1 cellular context compared by ENCODE assay signal in the genomic region with DNA sequence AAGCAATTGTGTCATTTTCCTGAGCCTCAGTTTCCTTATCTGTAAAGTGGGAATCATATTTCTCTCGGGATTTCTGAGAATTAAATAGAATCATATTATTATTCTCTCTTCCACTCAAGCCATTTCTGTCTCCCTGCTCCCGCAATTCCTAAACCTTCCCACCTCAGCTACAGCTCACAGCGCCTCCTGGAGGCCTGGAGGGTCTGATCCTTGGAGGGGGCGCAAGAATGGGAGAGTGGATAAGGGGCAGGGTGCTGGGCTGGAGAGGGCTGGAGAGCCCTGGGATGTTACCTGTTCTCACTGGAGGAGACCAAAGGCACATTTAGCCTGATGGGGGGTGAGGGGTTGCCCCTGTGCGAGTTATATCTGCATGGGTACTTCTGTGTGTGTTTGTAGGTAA.
TF ChIP-seq lines count a peak whose summit lies in the region.

No MANE protein-coding gene starts in this region.

TF ChIP-seq in SK-N-SH, 30 proteins besides CTCF, POLR2A, EP300 and RAD21 (continued from another document):
- TF ChIP-seq, protein P1, sequence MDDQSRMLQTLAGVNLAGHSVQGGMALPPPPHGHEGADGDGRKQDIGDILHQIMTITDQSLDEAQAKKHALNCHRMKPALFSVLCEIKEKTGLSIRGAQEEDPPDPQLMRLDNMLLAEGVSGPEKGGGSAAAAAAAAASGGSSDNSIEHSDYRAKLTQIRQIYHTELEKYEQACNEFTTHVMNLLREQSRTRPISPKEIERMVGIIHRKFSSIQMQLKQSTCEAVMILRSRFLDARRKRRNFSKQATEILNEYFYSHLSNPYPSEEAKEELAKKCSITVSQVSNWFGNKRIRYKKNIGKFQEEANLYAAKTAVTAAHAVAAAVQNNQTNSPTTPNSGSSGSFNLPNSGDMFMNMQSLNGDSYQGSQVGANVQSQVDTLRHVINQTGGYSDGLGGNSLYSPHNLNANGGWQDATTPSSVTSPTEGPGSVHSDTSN (IDR thresholded peaks at IDR 0.05), result no peak
- TF ChIP-seq USF1 (IDR thresholded peaks at IDR 0.05; ENCODE audit: borderline replicate concordance, low read depth) (no peak), EZH2phosphoT487 (IDR thresholded peaks at IDR 0.05; ENCODE audit: borderline replicate concordance, low read depth) (no peak), YY1 (IDR thresholded peaks at IDR 0.05; ENCODE audit: low read depth) (no peak), GATA2 (CRISPR knock-in tag; IDR thresholded peaks at IDR 0.05) (no peak), MXI1 (IDR thresholded peaks at IDR 0.05; ENCODE audit: low read depth, low read length) (no peak), TCF12 (IDR thresholded peaks at IDR 0.05) (no peak)
- TF ChIP-seq, protein P2, sequence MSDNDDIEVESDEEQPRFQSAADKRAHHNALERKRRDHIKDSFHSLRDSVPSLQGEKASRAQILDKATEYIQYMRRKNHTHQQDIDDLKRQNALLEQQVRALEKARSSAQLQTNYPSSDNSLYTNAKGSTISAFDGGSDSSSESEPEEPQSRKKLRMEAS (IDR thresholded peaks at IDR 0.05; ENCODE audit: low read depth), result no peak
